ENCODE assay signal across 8 cellular contexts in genomic region chr12:76558684-76559276, GRCh38. TPM values are rescaled to one million over a fixed set of nuclear protein-coding genes. Genes with fewer than 3 reads are reported as not detected.
DNase-seq lines count a peak whose midpoint lies in the region; ATAC-seq and TF ChIP-seq lines count a peak whose summit lies in the region.

No MANE protein-coding gene starts in this region.

- no peaks in the 10 kb centered on the region for H3K27me3 Mint-ChIP-seq in naive B cell
- H3K27me3 Mint-ChIP-seq in stimulated activated memory B cell treated with anti-CD40 and anti-IgM and Interleukin-4, amounts not matched to agents 10 μg/mL and 1 μg/mL and 100 μg/mL, for 72 hours = no peaks in the 10 kb centered on the region

- H3K9me3 Mint-ChIP-seq in naive B cell = no peaks in the 10 kb centered on the region
- H3K9me3 Mint-ChIP-seq in stimulated activated memory B cell treated with anti-CD40 and anti-IgM and Interleukin-4, amounts not matched to agents 10 μg/mL and 1 μg/mL and 100 μg/mL, for 72 hours = no peaks in the 10 kb centered on the region

- ATAC-seq in GM19324 (IDR thresholded peaks at IDR 0.05; ENCODE audit: low FRiP score, unreplicated experiment) (peak; percentile 57), HG03442 (IDR thresholded peaks at IDR 0.05; ENCODE audit: unreplicated experiment) (peak; percentile 44), naive B cell (ENCODE audit: low read depth in 2 of 2) (peak; percentile 55 to 60)
- ATAC-seq in stimulated activated memory B cell treated with anti-CD40 and anti-IgM and Interleukin-4, amounts not matched to agents 10 μg/mL and 1 μg/mL and 100 μg/mL, for 72 hours = peak; percentile 79

- DNase-seq in Ammon's horn (ENCODE audit: low spot score) = peak; percentile 65
- DNase-seq in NOMO-1 treated with dmso at 0.1 percent for 144 hours (lab: John Stamatoyannopoulos, UW; ENCODE audit: unreplicated experiment) = peak; percentile 70
- DNase-seq in activated T-cell treated with anti-CD3 and anti-CD28 coated beads for 1 hour (ENCODE audit: low read depth) = peak; percentile 59
- peak; percentile 82 to 85 for DNase-seq in erythroblast (lab: John Stamatoyannopoulos, UW)
- DNase-seq in naive B cell = peak; percentile 76

- H3K4me3 Mint-ChIP-seq in naive B cell = peak overlapping the region; percentile 92 to 96 (median 95)
- H3K4me3 Mint-ChIP-seq in stimulated activated memory B cell treated with anti-CD40 and anti-IgM and Interleukin-4, amounts not matched to agents 10 μg/mL and 1 μg/mL and 100 μg/mL, for 72 hours = peak overlapping the region; percentile 98

- TF ChIP-seq POLR2A in erythroblast (IDR thresholded peaks at IDR 0.05; ENCODE audit: low read length) = no peak

- H3K4me1 Mint-ChIP-seq in naive B cell = peaks cover 31 to 60% (median 32%) of the 10 kb centered on the region in 3 donors
- peaks cover 30% of the 10 kb centered on the region for H3K4me1 Mint-ChIP-seq in stimulated activated memory B cell treated with anti-CD40 and anti-IgM and Interleukin-4, amounts not matched to agents 10 μg/mL and 1 μg/mL and 100 μg/mL, for 72 hours

- H3K27ac Mint-ChIP-seq in naive B cell = peak overlapping the region; percentile 94 to 98 (median 96)
- H3K27ac Mint-ChIP-seq in stimulated activated memory B cell treated with anti-CD40 and anti-IgM and Interleukin-4, amounts not matched to agents 10 μg/mL and 1 μg/mL and 100 μg/mL, for 72 hours = peak overlapping the region; percentile 98

- H3K36me3 Mint-ChIP-seq in naive B cell = no peaks in the 10 kb centered on the region
- H3K36me3 Mint-ChIP-seq in stimulated activated memory B cell treated with anti-CD40 and anti-IgM and Interleukin-4, amounts not matched to agents 10 μg/mL and 1 μg/mL and 100 μg/mL, for 72 hours = peaks cover 11% of the 10 kb centered on the region

RNA-seq across cellular contexts. Expression of gene OSBPL8, which starts 0.8 kb away (rescaled TPM):
- 100 to 1,000 TPM in 5 of 6 donors, 10 to 100 TPM in 1; 90.1 to 140 (median 118) TPM for polyA plus RNA-seq in naive B cell (ENCODE audit: low read depth in 6 of 6)

Comparison
In these comparisons a context has a peak if more than half of its experiments do, and no peak if none do; other contexts are left out.
1. Peak in every context shown above with its lines: DNase-seq and ATAC-seq.